In the genomic region with DNA sequence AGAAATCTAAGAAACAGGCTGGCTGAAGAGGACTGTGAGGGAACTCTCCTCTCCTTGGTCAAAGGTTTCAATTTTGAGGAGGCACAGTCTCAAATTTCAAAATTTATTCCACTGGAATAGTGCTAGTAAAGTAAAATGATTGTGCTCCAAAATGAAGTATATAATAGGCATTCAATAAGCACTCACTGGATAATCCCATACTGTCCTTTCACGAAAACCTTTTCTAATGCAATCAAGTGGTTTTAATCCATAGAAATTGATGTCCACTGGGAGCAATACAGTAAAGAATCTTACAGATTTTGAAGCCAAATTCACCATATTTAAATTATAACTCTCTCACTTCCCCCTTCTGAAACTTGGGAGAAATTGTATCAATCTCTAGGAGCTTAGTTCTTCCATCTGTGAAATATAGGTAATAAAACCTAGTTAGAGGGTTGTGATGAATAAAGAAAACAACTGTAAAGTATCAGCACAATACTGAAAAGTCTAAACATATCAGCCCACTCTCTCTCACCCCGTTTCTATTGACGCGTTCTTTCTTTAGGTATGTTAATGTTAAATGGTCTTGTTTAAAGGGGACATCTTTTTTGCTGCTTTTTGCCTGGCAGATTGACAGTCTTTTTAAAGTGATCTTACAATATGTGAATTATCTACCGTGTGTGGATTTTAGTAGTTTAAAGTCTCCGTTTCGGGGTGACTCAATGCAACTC, we compare ENCODE assay signal across 1 cellular context.
TF ChIP-seq lines count a peak whose summit lies in the region.

No MANE protein-coding gene starts in this region.

TF ChIP-seq in GM23338, 12 proteins besides CTCF, POLR2A, EP300 and RAD21 (continued from another document):
- TF ChIP-seq, protein P1, sequence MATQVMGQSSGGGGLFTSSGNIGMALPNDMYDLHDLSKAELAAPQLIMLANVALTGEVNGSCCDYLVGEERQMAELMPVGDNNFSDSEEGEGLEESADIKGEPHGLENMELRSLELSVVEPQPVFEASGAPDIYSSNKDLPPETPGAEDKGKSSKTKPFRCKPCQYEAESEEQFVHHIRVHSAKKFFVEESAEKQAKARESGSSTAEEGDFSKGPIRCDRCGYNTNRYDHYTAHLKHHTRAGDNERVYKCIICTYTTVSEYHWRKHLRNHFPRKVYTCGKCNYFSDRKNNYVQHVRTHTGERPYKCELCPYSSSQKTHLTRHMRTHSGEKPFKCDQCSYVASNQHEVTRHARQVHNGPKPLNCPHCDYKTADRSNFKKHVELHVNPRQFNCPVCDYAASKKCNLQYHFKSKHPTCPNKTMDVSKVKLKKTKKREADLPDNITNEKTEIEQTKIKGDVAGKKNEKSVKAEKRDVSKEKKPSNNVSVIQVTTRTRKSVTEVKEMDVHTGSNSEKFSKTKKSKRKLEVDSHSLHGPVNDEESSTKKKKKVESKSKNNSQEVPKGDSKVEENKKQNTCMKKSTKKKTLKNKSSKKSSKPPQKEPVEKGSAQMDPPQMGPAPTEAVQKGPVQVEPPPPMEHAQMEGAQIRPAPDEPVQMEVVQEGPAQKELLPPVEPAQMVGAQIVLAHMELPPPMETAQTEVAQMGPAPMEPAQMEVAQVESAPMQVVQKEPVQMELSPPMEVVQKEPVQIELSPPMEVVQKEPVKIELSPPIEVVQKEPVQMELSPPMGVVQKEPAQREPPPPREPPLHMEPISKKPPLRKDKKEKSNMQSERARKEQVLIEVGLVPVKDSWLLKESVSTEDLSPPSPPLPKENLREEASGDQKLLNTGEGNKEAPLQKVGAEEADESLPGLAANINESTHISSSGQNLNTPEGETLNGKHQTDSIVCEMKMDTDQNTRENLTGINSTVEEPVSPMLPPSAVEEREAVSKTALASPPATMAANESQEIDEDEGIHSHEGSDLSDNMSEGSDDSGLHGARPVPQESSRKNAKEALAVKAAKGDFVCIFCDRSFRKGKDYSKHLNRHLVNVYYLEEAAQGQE (IDR thresholded peaks at IDR 0.05; ENCODE audit: unreplicated experiment): no peak
- TF ChIP-seq POLR2AphosphoS5 (IDR thresholded peaks at IDR 0.05; ENCODE audit: low read depth): no peak
- TF ChIP-seq, protein P2, sequence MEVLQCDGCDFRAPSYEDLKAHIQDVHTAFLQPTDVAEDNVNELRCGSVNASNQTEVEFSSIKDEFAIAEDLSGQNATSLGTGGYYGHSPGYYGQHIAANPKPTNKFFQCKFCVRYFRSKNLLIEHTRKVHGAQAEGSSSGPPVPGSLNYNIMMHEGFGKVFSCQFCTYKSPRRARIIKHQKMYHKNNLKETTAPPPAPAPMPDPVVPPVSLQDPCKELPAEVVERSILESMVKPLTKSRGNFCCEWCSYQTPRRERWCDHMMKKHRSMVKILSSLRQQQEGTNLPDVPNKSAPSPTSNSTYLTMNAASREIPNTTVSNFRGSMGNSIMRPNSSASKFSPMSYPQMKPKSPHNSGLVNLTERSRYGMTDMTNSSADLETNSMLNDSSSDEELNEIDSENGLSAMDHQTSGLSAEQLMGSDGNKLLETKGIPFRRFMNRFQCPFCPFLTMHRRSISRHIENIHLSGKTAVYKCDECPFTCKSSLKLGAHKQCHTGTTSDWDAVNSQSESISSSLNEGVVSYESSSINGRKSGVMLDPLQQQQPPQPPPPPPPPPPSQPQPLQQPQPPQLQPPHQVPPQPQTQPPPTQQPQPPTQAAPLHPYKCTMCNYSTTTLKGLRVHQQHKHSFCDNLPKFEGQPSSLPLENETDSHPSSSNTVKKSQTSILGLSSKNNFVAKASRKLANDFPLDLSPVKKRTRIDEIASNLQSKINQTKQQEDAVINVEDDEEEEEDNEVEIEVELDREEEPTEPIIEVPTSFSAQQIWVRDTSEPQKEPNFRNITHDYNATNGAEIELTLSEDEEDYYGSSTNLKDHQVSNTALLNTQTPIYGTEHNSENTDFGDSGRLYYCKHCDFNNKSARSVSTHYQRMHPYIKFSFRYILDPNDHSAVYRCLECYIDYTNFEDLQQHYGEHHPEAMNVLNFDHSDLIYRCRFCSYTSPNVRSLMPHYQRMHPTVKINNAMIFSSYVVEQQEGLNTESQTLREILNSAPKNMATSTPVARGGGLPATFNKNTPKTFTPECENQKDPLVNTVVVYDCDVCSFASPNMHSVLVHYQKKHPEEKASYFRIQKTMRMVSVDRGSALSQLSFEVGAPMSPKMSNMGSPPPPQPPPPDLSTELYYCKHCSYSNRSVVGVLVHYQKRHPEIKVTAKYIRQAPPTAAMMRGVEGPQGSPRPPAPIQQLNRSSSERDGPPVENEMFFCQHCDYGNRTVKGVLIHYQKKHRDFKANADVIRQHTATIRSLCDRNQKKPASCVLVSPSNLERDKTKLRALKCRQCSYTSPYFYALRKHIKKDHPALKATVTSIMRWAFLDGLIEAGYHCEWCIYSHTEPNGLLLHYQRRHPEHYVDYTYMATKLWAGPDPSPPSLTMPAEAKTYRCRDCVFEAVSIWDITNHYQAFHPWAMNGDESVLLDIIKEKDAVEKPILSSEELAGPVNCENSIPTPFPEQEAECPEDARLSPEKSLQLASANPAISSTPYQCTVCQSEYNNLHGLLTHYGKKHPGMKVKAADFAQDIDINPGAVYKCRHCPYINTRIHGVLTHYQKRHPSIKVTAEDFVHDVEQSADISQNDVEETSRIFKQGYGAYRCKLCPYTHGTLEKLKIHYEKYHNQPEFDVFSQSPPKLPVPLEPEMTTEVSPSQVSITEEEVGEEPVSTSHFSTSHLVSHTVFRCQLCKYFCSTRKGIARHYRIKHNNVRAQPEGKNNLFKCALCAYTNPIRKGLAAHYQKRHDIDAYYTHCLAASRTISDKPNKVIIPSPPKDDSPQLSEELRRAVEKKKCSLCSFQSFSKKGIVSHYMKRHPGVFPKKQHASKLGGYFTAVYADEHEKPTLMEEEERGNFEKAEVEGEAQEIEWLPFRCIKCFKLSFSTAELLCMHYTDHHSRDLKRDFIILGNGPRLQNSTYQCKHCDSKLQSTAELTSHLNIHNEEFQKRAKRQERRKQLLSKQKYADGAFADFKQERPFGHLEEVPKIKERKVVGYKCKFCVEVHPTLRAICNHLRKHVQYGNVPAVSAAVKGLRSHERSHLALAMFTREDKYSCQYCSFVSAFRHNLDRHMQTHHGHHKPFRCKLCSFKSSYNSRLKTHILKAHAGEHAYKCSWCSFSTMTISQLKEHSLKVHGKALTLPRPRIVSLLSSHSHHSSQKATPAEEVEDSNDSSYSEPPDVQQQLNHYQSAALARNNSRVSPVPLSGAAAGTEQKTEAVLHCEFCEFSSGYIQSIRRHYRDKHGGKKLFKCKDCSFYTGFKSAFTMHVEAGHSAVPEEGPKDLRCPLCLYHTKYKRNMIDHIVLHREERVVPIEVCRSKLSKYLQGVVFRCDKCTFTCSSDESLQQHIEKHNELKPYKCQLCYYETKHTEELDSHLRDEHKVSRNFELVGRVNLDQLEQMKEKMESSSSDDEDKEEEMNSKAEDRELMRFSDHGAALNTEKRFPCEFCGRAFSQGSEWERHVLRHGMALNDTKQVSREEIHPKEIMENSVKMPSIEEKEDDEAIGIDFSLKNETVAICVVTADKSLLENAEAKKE (CRISPR knock-in tag; IDR thresholded peaks at IDR 0.05): no peak
- TF ChIP-seq ETS1 (IDR thresholded peaks at IDR 0.05): no peak
- TF ChIP-seq EZH2 (IDR thresholded peaks at IDR 0.05; ENCODE audit: low read depth, unreplicated experiment): no peak
